ENCODE assay signal across 14 cellular contexts in genomic region chr10:77702166-77702565, GRCh38.
DNase-seq lines count a peak whose midpoint lies in the region; ATAC-seq and TF ChIP-seq lines count a peak whose summit lies in the region.
"Had no signal": no experiment of that assay in that cellular context is flagged by ENCODE, and none has a peak within 500 bp of the region (broad histone marks: within the 10 kb centered on the region; RNA-seq: fewer than 3 reads in every experiment).

No MANE protein-coding gene starts in this region.

- H3K36me3 ChIP-seq in right lobe of liver: no peaks in the 10 kb centered on the region
- H3K36me3 ChIP-seq in H7 (replicated peaks; ENCODE audit: control insufficient read depth, insufficient read depth, low read length): no peaks in the 10 kb centered on the region
- H3K36me3 ChIP-seq: heart right ventricle had no signal

- H3K4me3 ChIP-seq in right lobe of liver (no peak overlapping the region), H7 (ENCODE audit: insufficient read depth, low read depth, low read length) (no peak overlapping the region)
- H3K4me3 ChIP-seq: heart right ventricle had no signal

- no peaks in the 10 kb centered on the region for H3K9me3 ChIP-seq in right lobe of liver
- H3K9me3 ChIP-seq: heart right ventricle had no signal

- H3K4me1 Mint-ChIP-seq in mesothelial cell of epicardium: peaks cover 19% of the 10 kb centered on the region
- H3K4me1 Mint-ChIP-seq: naive thymus-derived CD4-positive, alpha-beta T cell had no signal

- TF ChIP-seq POLR2A in right lobe of liver (IDR thresholded peaks at IDR 0.05): no peak

- DNase-seq in EH (ENCODE audit: low read depth) (peak; percentile 89), HS-5 (ENCODE audit: low read depth) (peak; percentile 33), astrocyte of the hippocampus (ENCODE audit: low read depth, low spot score) (peak; percentile 85), mesothelial cell of epicardium (ENCODE audit: low spot score in 2 of 2, unreplicated experiment in 2 of 2) (no peak), right lobe of liver (no peak), H7 (no peak), iPS-NIHi7 (ENCODE audit: extremely low spot score) (no peak)
- DNase-seq in activated CD4-positive, alpha-beta T cell treated with anti-CD3 and anti-CD28 coated beads for 48 hours: no peak
- DNase-seq: Calu3; heart right ventricle; naive thymus-derived CD4-positive, alpha-beta T cell; NCI-H510A; T-helper 1 cell had no signal

- TF ChIP-seq CTCF in mesothelial cell of epicardium (IDR thresholded peaks at IDR 0.05; ENCODE audit: unreplicated experiment) (no peak), right lobe of liver (IDR thresholded peaks at IDR 0.05) (no peak)

- no peaks in the 10 kb centered on the region for H3K9me3 Mint-ChIP-seq in mesothelial cell of epicardium
- H3K9me3 Mint-ChIP-seq: IgD-negative memory B cell had no signal

- H3K36me3 Mint-ChIP-seq in mesothelial cell of epicardium: peaks cover 2% of the 10 kb centered on the region
- H3K36me3 Mint-ChIP-seq: naive thymus-derived CD4-positive, alpha-beta T cell had no signal

- no peaks in the 10 kb centered on the region for H3K27me3 Mint-ChIP-seq in mesothelial cell of epicardium (ENCODE audit: low read depth)
- H3K27me3 Mint-ChIP-seq: IgD-negative memory B cell had no signal

- no peak overlapping the region for H3K27ac ChIP-seq in right lobe of liver
- H3K27ac ChIP-seq: heart right ventricle had no signal

- no peak overlapping the region for H3K4me3 Mint-ChIP-seq in mesothelial cell of epicardium
- H3K4me3 Mint-ChIP-seq: IgD-negative memory B cell; naive thymus-derived CD4-positive, alpha-beta T cell had no signal

- WGBS in right lobe of liver (ENCODE audit: insufficient coverage, low coverage, low lambda C conversion rate, missing lambda C conversion rate): 53% methylated on average over 3 of the region's 3 CpGs

- ATAC-seq in right lobe of liver: no peak
- ATAC-seq: heart right ventricle; naive thymus-derived CD4-positive, alpha-beta T cell had no signal

- H3K27me3 ChIP-seq in right lobe of liver: no peaks in the 10 kb centered on the region
- no peaks in the 10 kb centered on the region for H3K27me3 ChIP-seq in H7 (ENCODE audit: control insufficient read depth, insufficient read depth, low read length)

- H3K27ac Mint-ChIP-seq in mesothelial cell of epicardium: peak overlapping the region; percentile 88
- H3K27ac Mint-ChIP-seq: IgD-negative memory B cell; naive thymus-derived CD4-positive, alpha-beta T cell had no signal

- intact Hi-C loops in right lobe of liver (cut with DNase I): no loop called here

- H3K4me1 ChIP-seq in right lobe of liver: no peaks in the 10 kb centered on the region
- H3K4me1 ChIP-seq: heart right ventricle had no signal

Comparison
In these comparisons a context has a peak if more than half of its experiments do, and no peak if none do; other contexts are left out.
1. DNase-seq: peak in EH (single experiment), HS-5 (single experiment) and astrocyte of the hippocampus (single experiment); none in mesothelial cell of epicardium (0 of 2), right lobe of liver (0 of 3), activated CD4-positive, alpha-beta T cell treated with anti-CD3 and anti-CD28 coated beads for 48 hours (single experiment), H7 (single experiment) and iPS-NIHi7 (single experiment).